9 cellular contexts compared by ENCODE assay signal in the genomic region with DNA sequence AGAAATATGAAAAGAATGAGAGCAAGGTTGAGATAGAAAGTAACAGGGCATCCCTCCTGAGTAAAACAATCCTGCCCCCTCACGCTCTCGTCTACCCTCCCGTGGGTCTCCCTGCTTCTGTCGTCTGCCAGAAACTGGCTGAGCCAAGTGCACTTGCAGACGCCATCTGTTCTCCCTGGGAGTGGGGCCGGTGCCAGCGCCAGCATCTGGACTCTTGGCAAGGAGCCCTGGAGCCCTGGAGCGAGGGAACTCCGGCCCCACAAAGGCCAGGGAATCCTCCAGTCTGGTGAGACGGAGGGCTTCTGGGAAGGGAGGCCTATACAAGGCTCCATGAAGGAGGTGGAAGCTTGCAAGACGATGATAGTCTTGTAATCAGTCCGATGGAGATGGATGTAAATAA. TPM values are rescaled to one million over a fixed set of nuclear protein-coding genes. Genes with fewer than 3 reads are reported as not detected.
DNase-seq lines count a peak whose midpoint lies in the region; ATAC-seq and TF ChIP-seq lines count a peak whose summit lies in the region.
"Had no signal": no experiment of that assay in that cellular context is flagged by ENCODE, and none has a peak within 500 bp of the region (broad histone marks: within the 10 kb centered on the region; RNA-seq: fewer than 3 reads in every experiment).

No MANE protein-coding gene starts in this region.

- H3K9me3 ChIP-seq in right cardiac atrium (ENCODE audit: control insufficient read depth, low read length), result no peaks in the 10 kb centered on the region
- no peaks in the 10 kb centered on the region for H3K9me3 ChIP-seq in tibial artery
- H3K9me3 ChIP-seq in OCI-LY7 (ENCODE audit: low read length), result no peaks in the 10 kb centered on the region

- CTCF ChIA-PET in OCI-LY7 (lab: Charles Lee; ENCODE audit: unreplicated experiment), result no interaction called here

- H3K36me3 ChIP-seq in tibial artery (peaks cover 0 to 7% (median 0%) of the 10 kb centered on the region in 3 donors), OCI-LY7 (ENCODE audit: insufficient read depth, low read length) (no peaks in the 10 kb centered on the region)

- H3K4me1 ChIP-seq in right cardiac atrium (ENCODE audit: control insufficient read depth, insufficient read depth, low read length) (no peaks in the 10 kb centered on the region), tibial artery (peaks cover 0 to 27% (median 15%) of the 10 kb centered on the region in 4 donors), OCI-LY7 (ENCODE audit: insufficient read depth, low read length, poor library complexity, severe bottlenecking) (peaks cover 13% of the 10 kb centered on the region)

- no peak overlapping the region for H2AFZ ChIP-seq in OCI-LY7 (ENCODE audit: low read length)

- ATAC-seq in right cardiac atrium (peak; percentile 73 to 75), GM19395 (IDR thresholded peaks at IDR 0.05; ENCODE audit: unreplicated experiment) (no peak)

- H3K27me3 ChIP-seq in right cardiac atrium (ENCODE audit: control insufficient read depth, insufficient read depth), result no peaks in the 10 kb centered on the region
- no peaks in the 10 kb centered on the region for H3K27me3 ChIP-seq in tibial artery

- intact Hi-C loops in right cardiac atrium (cut with DNase I) (no loop called here), tibial artery (cut with DNase I; ENCODE audit: low total_unique reads) (no loop called here), OCI-LY7 (cut with micrococcal nuclease; ENCODE audit: unreplicated experiment) (no loop called here)

- no peak overlapping the region for H3K4me2 ChIP-seq in OCI-LY7 (ENCODE audit: low read length)

- no peak for TF ChIP-seq CTCF in tibial artery (IDR thresholded peaks at IDR 0.05)
- no peak for TF ChIP-seq CTCF in OCI-LY7 (conservative IDR thresholded peaks at IDR 0.05; ENCODE audit: low read length)
- no peak for TF ChIP-seq CTCF in GM20000 (IDR thresholded peaks at IDR 0.05; ENCODE audit: extremely low read depth, missing control alignments)

- 19% methylated on average over 12 of the region's 12 CpGs for WGBS in right cardiac atrium

- BruUV-seq in OCI-LY7 (replicated peaks; lab: Mats Ljungman, UMichigan), result no TSS peak

- no peaks in the 10 kb centered on the region for H3K79me2 ChIP-seq in OCI-LY7 (ENCODE audit: insufficient read depth, low read depth, low read length)

- DNase-seq in NCI-H128 (lab: John Stamatoyannopoulos, UW; ENCODE audit: unreplicated experiment) (peak; percentile 86), amniotic epithelial cell (ENCODE audit: low read depth) (peak; percentile 87), right cardiac atrium (peak; percentile 86 to 96 (median 95)), tibial artery (peak; percentile 72 to 90), HT-29 (ENCODE audit: low spot score) (no peak), OCI-LY7 (ENCODE audit: low spot score) (no peak), GM20000 (ENCODE audit: low spot score) (no peak)
- DNase-seq: activated naive CD4-positive, alpha-beta T cell treated with Interleukin-2 at 50 U/mL for 16 hours had no signal

- H3K27ac ChIP-seq in right cardiac atrium (ENCODE audit: low read length) (no peak overlapping the region), tibial artery (no peak overlapping the region), OCI-LY7 (ENCODE audit: low read depth, low read length, poor library complexity, severe bottlenecking) (no peak overlapping the region)

- POLR2A ChIA-PET in OCI-LY7 (lab: Charles Lee), result no interaction called here

- H4K20me1 ChIP-seq in OCI-LY7 (ENCODE audit: insufficient read depth, low read length), result no peaks in the 10 kb centered on the region

- H3K4me3 ChIP-seq in right cardiac atrium (ENCODE audit: low read length), result no peak overlapping the region
- no peak overlapping the region for H3K4me3 ChIP-seq in tibial artery
- H3K4me3 ChIP-seq in OCI-LY7 (ENCODE audit: low read depth, low read length, poor library complexity, severe bottlenecking), result no peak overlapping the region

- H3K9me2 ChIP-seq in OCI-LY7 (ENCODE audit: insufficient read depth, low read length), result no peaks in the 10 kb centered on the region

RNA-seq across cellular contexts. Expression of a gene that starts 2.3 kb away (rescaled TPM):
- 1 to 10 TPM; 4.6 to 6.7 (median 5.8) TPM for total RNA-seq in right cardiac atrium
- 8.5 TPM for polyA plus RNA-seq in right cardiac atrium
- total RNA-seq in HT-29 (2014; rRNA removed; shearing (Covaris generic)), result 10.2 and 11.0 TPM in 2 replicates
- 5.6 and 10.7 TPM in 2 replicates for total RNA-seq in OCI-LY7 (2014; rRNA removed; shearing (Covaris generic))
- total RNA-seq in OCI-LY7 (2022), result 12.7 and 13.5 TPM in 2 replicates

RNA-seq across cellular contexts. Expression of a gene that starts 10.0 kb away (rescaled TPM):
- total RNA-seq in right cardiac atrium (1 to 10 TPM; 3.3 to 3.8 (median 3.5) TPM), OCI-LY7 (2022) (3.4 and 5.2 TPM in 2 replicates)
- 5.1 TPM for polyA plus RNA-seq in right cardiac atrium
- 26.9 and 32.1 TPM in 2 replicates for total RNA-seq in HT-29 (2014; rRNA removed; shearing (Covaris generic))
- total RNA-seq in OCI-LY7 (2014; rRNA removed; shearing (Covaris generic)), result 1.7 and 3.9 TPM in 2 replicates

RNA-seq across cellular contexts. Expression of a gene that starts 20.3 kb away (rescaled TPM):
- total RNA-seq in right cardiac atrium, result 10 to 100 TPM; 27.0 to 39.3 (median 33.3) TPM
- polyA plus RNA-seq in right cardiac atrium, result 23.9 TPM
- 2.5 and 2.6 TPM in 2 replicates for total RNA-seq in HT-29 (2014; rRNA removed; shearing (Covaris generic))
- total RNA-seq in OCI-LY7 (2014; rRNA removed; shearing (Covaris generic)), result 10.9 and 15.5 TPM in 2 replicates
- total RNA-seq in OCI-LY7 (2022), result 69.9 and 88.8 TPM in 2 replicates

RNA-seq across cellular contexts. Expression of a gene that starts 23.2 kb away (rescaled TPM):
- total RNA-seq in right cardiac atrium, result 10 to 100 TPM in 2 of 4 donors, 1 to 10 TPM in 2; 8.6 to 12.6 (median 10.8) TPM
- 12.2 TPM for polyA plus RNA-seq in right cardiac atrium
- 101 and 108 TPM in 2 replicates for total RNA-seq in HT-29 (2014; rRNA removed; shearing (Covaris generic))
- 48.3 and 55.8 TPM in 2 replicates for total RNA-seq in OCI-LY7 (2014; rRNA removed; shearing (Covaris generic))
- total RNA-seq in OCI-LY7 (2022), result 36.0 and 40.0 TPM in 2 replicates

RNA-seq across cellular contexts. Expression of a gene that starts 23.6 kb away (rescaled TPM):
- total RNA-seq in right cardiac atrium (10 to 100 TPM; 21.0 to 36.1 (median 33.0) TPM), OCI-LY7 (2022) (16.8 and 17.8 TPM in 2 replicates)
- 50.4 TPM for polyA plus RNA-seq in right cardiac atrium
- total RNA-seq in HT-29 (2014; rRNA removed; shearing (Covaris generic)), result 202 and 212 TPM in 2 replicates
- total RNA-seq in OCI-LY7 (2014; rRNA removed; shearing (Covaris generic)), result 34.6 and 66.4 TPM in 2 replicates

Comparison
In these comparisons a context has a peak if more than half of its experiments do, and no peak if none do; other contexts are left out.
1. DNase-seq: peak in NCI-H128 (single experiment), amniotic epithelial cell (single experiment), right cardiac atrium (3 of 3) and tibial artery (2 of 2); none in HT-29 (single experiment), OCI-LY7 (single experiment) and GM20000 (single experiment).